ENCODE assay signal across 10 cellular contexts in genomic region chr14:69719501-69719951, GRCh38. TPM values are rescaled to one million over a fixed set of nuclear protein-coding genes. Genes with fewer than 3 reads are reported as not detected.
DNase-seq lines count a peak whose midpoint lies in the region; ATAC-seq, FAIRE-seq and TF ChIP-seq lines count a peak whose summit lies in the region.
"Had no signal": no experiment of that assay in that cellular context is flagged by ENCODE, and none has a peak within 500 bp of the region (broad histone marks: within the 10 kb centered on the region; RNA-seq: fewer than 3 reads in every experiment).

No MANE protein-coding gene starts in this region.

- H3K4me3 Mint-ChIP-seq in activated T-helper 17 cell treated with anti-CD3 and anti-CD28 coated beads, Interleukin-2, amount 50 U/mL, for 72 hours: no peak overlapping the region

- no peaks in the 10 kb centered on the region for H3K9me3 Mint-ChIP-seq in activated T-helper 17 cell treated with anti-CD3 and anti-CD28 coated beads, Interleukin-2, amount 50 U/mL, for 72 hours

- H3K18ac ChIP-seq in mesendoderm (ENCODE audit: low read length): no peak overlapping the region

- H3K36me3 Mint-ChIP-seq in activated T-helper 17 cell treated with anti-CD3 and anti-CD28 coated beads, Interleukin-2, amount 50 U/mL, for 72 hours (ENCODE audit: low read depth): peaks cover 26% of the 10 kb centered on the region

- peak overlapping the region; percentile 71 for H3K27ac Mint-ChIP-seq in activated T-helper 17 cell treated with anti-CD3 and anti-CD28 coated beads, Interleukin-2, amount 50 U/mL, for 72 hours

- H3K9ac ChIP-seq in mesendoderm (ENCODE audit: low read length): no peak overlapping the region

- H3K4me1 Mint-ChIP-seq in activated T-helper 17 cell treated with anti-CD3 and anti-CD28 coated beads, Interleukin-2, amount 50 U/mL, for 72 hours: peaks cover 14% of the 10 kb centered on the region

- no peak overlapping the region for H2BK5ac ChIP-seq in mesendoderm (ENCODE audit: low read length)

- H3K27ac ChIP-seq in mesendoderm (ENCODE audit: low read depth, low read length): no peak overlapping the region

- FAIRE-seq in GM12892 (lab: Jason Lieb, UNC): peak; percentile 64
- FAIRE-seq: TTC549 had no signal

- H2AK5ac ChIP-seq in mesendoderm (ENCODE audit: low read length): no peak overlapping the region

- H3K4me2 ChIP-seq in mesendoderm (ENCODE audit: low read length): no peak overlapping the region

- H3K56ac ChIP-seq in mesendoderm (ENCODE audit: low read length): no peak overlapping the region

- no peaks in the 10 kb centered on the region for H3K27me3 Mint-ChIP-seq in activated T-helper 17 cell treated with anti-CD3 and anti-CD28 coated beads, Interleukin-2, amount 50 U/mL, for 72 hours

- no peak overlapping the region for H2BK15ac ChIP-seq in mesendoderm (replicated peaks; ENCODE audit: low read depth)

- TF ChIP-seq POLR2A in GM12892 (IDR thresholded peaks at IDR 0.05; ENCODE audit: low read depth, low read length): no peak

- no peak for DNase-seq in GM12892 (ENCODE audit: insufficient read length)
- DNase-seq in Right ventricle myocardium superior: peak; percentile 65
- DNase-seq in sciatic nerve (ENCODE audit: low spot score): no peak
- DNase-seq in mesendoderm: no peak
- DNase-seq in activated effector memory CD4-positive, alpha-beta T cell treated with Interleukin-2 at 50 U/mL for 16 hours: no peak
- DNase-seq in NCI-H128 (lab: John Stamatoyannopoulos, UW; ENCODE audit: unreplicated experiment): no peak
- DNase-seq in COR-L47 (lab: John Stamatoyannopoulos, UW): no peak
- DNase-seq: foreskin melanocyte had no signal

- no peak overlapping the region for H3K23ac ChIP-seq in mesendoderm (ENCODE audit: low read length)

- no peaks in the 10 kb centered on the region for H3K27me3 ChIP-seq in mesendoderm (ENCODE audit: insufficient read depth, low read length, poor library complexity)

- no peak overlapping the region for H4K5ac ChIP-seq in mesendoderm (ENCODE audit: low read length)

- H3K4ac ChIP-seq in mesendoderm (ENCODE audit: low read depth, low read length): no peak overlapping the region

- no peaks in the 10 kb centered on the region for H3K79me1 ChIP-seq in mesendoderm (ENCODE audit: low read length)

- H4K8ac ChIP-seq in mesendoderm (ENCODE audit: low read depth, low read length): no peak overlapping the region

- no peak overlapping the region for H3K4me3 ChIP-seq in mesendoderm (ENCODE audit: low read length)

- H3K36me3 ChIP-seq in mesendoderm (ENCODE audit: control insufficient read depth, insufficient read depth, low read length): no peaks in the 10 kb centered on the region

- no CpG with 5 or more reads among the region's 7 CpGs for WGBS in mesendoderm (ENCODE audit: extremely low coverage, insufficient coverage, low lambda C conversion rate)

- intact Hi-C loops in Right ventricle myocardium superior (cut with DNase I): no loop called here
- intact Hi-C loops in sciatic nerve (cut with DNase I): no loop called here

- ATAC-seq in activated T-helper 17 cell treated with anti-CD3 and anti-CD28 coated beads, Interleukin-2, amount 50 U/mL, for 72 hours (replicated peaks): no peak
- ATAC-seq in Right ventricle myocardium superior (ENCODE audit: poor library complexity): peak; percentile 64
- ATAC-seq in sciatic nerve: peak; percentile 73

- H3K79me2 ChIP-seq in mesendoderm (ENCODE audit: control insufficient read depth, insufficient read depth, low read length): no peaks in the 10 kb centered on the region

- H2BK120ac ChIP-seq in mesendoderm (ENCODE audit: low read depth, low read length): no peak overlapping the region

- no peaks in the 10 kb centered on the region for H3K4me1 ChIP-seq in mesendoderm (ENCODE audit: control insufficient read depth, low read depth, low read length)

RNA-seq across cellular contexts. Expression of gene SRSF5, which starts 47.4 kb away (rescaled TPM):
- polyA plus RNA-seq in GM12892 (2012; ENCODE audit: missing spikeins): 342 TPM
- 100 to 1,000 TPM; 280 to 368 TPM for total RNA-seq in activated T-helper 17 cell treated with anti-CD3 and anti-CD28 coated beads, Interleukin-2, amount 50 U/mL, for 72 hours
- 134 TPM for total RNA-seq in Right ventricle myocardium superior
- total RNA-seq in sciatic nerve: 566 TPM
- 231 TPM for polyA plus RNA-seq in mesendoderm (2013, experiment 1 of 2)
- polyA plus RNA-seq in mesendoderm (2013, experiment 2 of 2): 225 TPM
